Comparison of ENCODE assay signal across 10 cellular contexts in genomic region chr1:46411601-46412341, GRCh38. TPM values are rescaled to one million over a fixed set of nuclear protein-coding genes. Genes with fewer than 3 reads are reported as not detected.
DNase-seq lines count a peak whose midpoint lies in the region; ATAC-seq and TF ChIP-seq lines count a peak whose summit lies in the region.
"Had no signal": no experiment of that assay in that cellular context is flagged by ENCODE, and none has a peak within 500 bp of the region (broad histone marks: within the 10 kb centered on the region; RNA-seq: fewer than 3 reads in every experiment).

No MANE protein-coding gene starts in this region.

- ATAC-seq in upper lobe of left lung (ENCODE audit: low FRiP score in 2 of 2) = no peak
- no peak for ATAC-seq in GM19397 (IDR thresholded peaks at IDR 0.05; ENCODE audit: unreplicated experiment)

- H3K27ac Mint-ChIP-seq in mesothelial cell of epicardium = no peak overlapping the region

- peaks cover 1% of the 10 kb centered on the region for H3K27me3 Mint-ChIP-seq in mesothelial cell of epicardium (ENCODE audit: low read depth)

- H3K4me1 ChIP-seq in upper lobe of left lung = peaks cover 2% of the 10 kb centered on the region in 4 donors

- no peak overlapping the region for H3K4me3 Mint-ChIP-seq in mesothelial cell of epicardium

- no peaks in the 10 kb centered on the region for H3K9me3 Mint-ChIP-seq in mesothelial cell of epicardium

- WGBS in upper lobe of left lung, 2 donors = 87 to 92% methylated on average over 3 to 16 of the region's 16 CpGs

- CTCF ChIA-PET in HEK293T (lab: Yijun Ruan, JAX) = interaction anchor here (0.5 to 0.6 kb wide), 2 partner anchors 26 to 127 kb away, joined by 3 read pairs; no protein-coding TSS in a partner anchor

- H3K9me3 ChIP-seq in upper lobe of left lung = no peaks in the 10 kb centered on the region
- H3K9me3 ChIP-seq: tibial nerve had no signal

- no peak overlapping the region for H3K27ac ChIP-seq in upper lobe of left lung

- no peak for TF ChIP-seq EP300 in upper lobe of left lung (IDR thresholded peaks at IDR 0.05)

- no peak for TF ChIP-seq POLR2A in upper lobe of left lung (IDR thresholded peaks at IDR 0.05)

- TF ChIP-seq CTCF in GM06990 (IDR thresholded peaks at IDR 0.05; ENCODE audit: insufficient read depth, low read length, poor library complexity, severe bottlenecking) (peak; percentile 43), astrocyte of the cerebellum (IDR thresholded peaks at IDR 0.05; ENCODE audit: low read depth, low read length, missing control alignments) (peak; percentile 30), mesothelial cell of epicardium (IDR thresholded peaks at IDR 0.05; ENCODE audit: unreplicated experiment) (peak; percentile 69), upper lobe of left lung (IDR thresholded peaks at IDR 0.05) (peak in 2 of 6 experiments; percentile 9 to 20)

- H3K36me3 ChIP-seq in GM06990 (ENCODE audit: control insufficient read depth, insufficient read depth, low read length) (no peaks in the 10 kb centered on the region), upper lobe of left lung (peaks cover 0 to 20% (median 6%) of the 10 kb centered on the region in 4 donors)

- in situ Hi-C loops in astrocyte of the cerebellum (cut with HindIII; ENCODE audit: low sequenced_read_pairs) = no loop called here

- H3K27me3 ChIP-seq in GM06990 (replicated peaks; ENCODE audit: control insufficient read depth, insufficient read depth, low read length) (peaks cover 2% of the 10 kb centered on the region), upper lobe of left lung (no peaks in the 10 kb centered on the region)
- H3K27me3 ChIP-seq: tibial nerve had no signal

- peaks cover 10% of the 10 kb centered on the region for H3K4me1 Mint-ChIP-seq in mesothelial cell of epicardium

- peaks cover 7% of the 10 kb centered on the region for H3K36me3 Mint-ChIP-seq in mesothelial cell of epicardium

- H3K4me3 ChIP-seq in GM06990 (replicated peaks; ENCODE audit: low read depth, low read length) (no peak overlapping the region), astrocyte of the cerebellum (ENCODE audit: low read depth, low read length) (no peak overlapping the region), upper lobe of left lung (no peak overlapping the region)
- H3K4me3 ChIP-seq: tibial nerve had no signal

- DNase-seq in GM06990 (ENCODE audit: extremely low read depth, insufficient read length) = no peak
- peak; percentile 45 for DNase-seq in HEK293T (ENCODE audit: extremely low spot score)
- DNase-seq in astrocyte of the cerebellum (ENCODE audit: low read depth) = no peak
- DNase-seq in mesothelial cell of epicardium (ENCODE audit: low spot score in 2 of 2, unreplicated experiment in 2 of 2) = no peak
- DNase-seq in NCI-H1417 (lab: John Stamatoyannopoulos, UW) = no peak
- no peak for DNase-seq in upper lobe of left lung
- no peak for DNase-seq in NCI-H2171 (lab: John Stamatoyannopoulos, UW)
- DNase-seq: NCI-H510A had no signal

- POLR2A ChIA-PET in HEK293T (lab: Yijun Ruan, JAX) = no interaction called here

TF ChIP-seq in HEK293T, 16 proteins besides CTCF, POLR2A, EP300 and RAD21:
- TF ChIP-seq TARDBP (IDR thresholded peaks at IDR 0.05) = no peak
- no peak for TF ChIP-seq ZNF384 (IDR thresholded peaks at IDR 0.05)
- TF ChIP-seq LEF1 (IDR thresholded peaks at IDR 0.05; ENCODE audit: borderline replicate concordance) = no peak
- TF ChIP-seq FOXM1 (IDR thresholded peaks at IDR 0.05; ENCODE audit: borderline replicate concordance) = no peak
- TF ChIP-seq PKNOX1 (IDR thresholded peaks at IDR 0.05) = no peak
- TF ChIP-seq L3MBTL2 (conservative IDR thresholded peaks at IDR 0.05) = no peak
- TF ChIP-seq ELF4 (IDR thresholded peaks at IDR 0.05) = no peak
- no peak for TF ChIP-seq FOXK2 (IDR thresholded peaks at IDR 0.05)
- TF ChIP-seq NFRKB (IDR thresholded peaks at IDR 0.05) = no peak
- TF ChIP-seq FOXA1 (IDR thresholded peaks at IDR 0.05) = no peak
- no peak for TF ChIP-seq CTBP1 (IDR thresholded peaks at IDR 0.05; ENCODE audit: borderline replicate concordance)
- TF ChIP-seq ARNT (IDR thresholded peaks at IDR 0.05) = no peak
- no peak for TF ChIP-seq HDGF (IDR thresholded peaks at IDR 0.05; ENCODE audit: borderline replicate concordance)
- TF ChIP-seq SP1 (IDR thresholded peaks at IDR 0.05) = no peak
- no peak for TF ChIP-seq SUZ12 (IDR thresholded peaks at IDR 0.05)
- TF ChIP-seq BHLHE40 (IDR thresholded peaks at IDR 0.05; ENCODE audit: borderline replicate concordance) = no peak

RNA-seq across cellular contexts. Expression of gene FAAH, which starts 17.7 kb away (rescaled TPM):
- total RNA-seq in mesothelial cell of epicardium = 27.4 to 35.0 TPM (median 34.8 TPM) in 3 replicates
- 10 to 100 TPM; 34.1 to 67.1 (median 46.8) TPM for total RNA-seq in upper lobe of left lung
